ENCODE assay signal across 20 cellular contexts in the genomic region with DNA sequence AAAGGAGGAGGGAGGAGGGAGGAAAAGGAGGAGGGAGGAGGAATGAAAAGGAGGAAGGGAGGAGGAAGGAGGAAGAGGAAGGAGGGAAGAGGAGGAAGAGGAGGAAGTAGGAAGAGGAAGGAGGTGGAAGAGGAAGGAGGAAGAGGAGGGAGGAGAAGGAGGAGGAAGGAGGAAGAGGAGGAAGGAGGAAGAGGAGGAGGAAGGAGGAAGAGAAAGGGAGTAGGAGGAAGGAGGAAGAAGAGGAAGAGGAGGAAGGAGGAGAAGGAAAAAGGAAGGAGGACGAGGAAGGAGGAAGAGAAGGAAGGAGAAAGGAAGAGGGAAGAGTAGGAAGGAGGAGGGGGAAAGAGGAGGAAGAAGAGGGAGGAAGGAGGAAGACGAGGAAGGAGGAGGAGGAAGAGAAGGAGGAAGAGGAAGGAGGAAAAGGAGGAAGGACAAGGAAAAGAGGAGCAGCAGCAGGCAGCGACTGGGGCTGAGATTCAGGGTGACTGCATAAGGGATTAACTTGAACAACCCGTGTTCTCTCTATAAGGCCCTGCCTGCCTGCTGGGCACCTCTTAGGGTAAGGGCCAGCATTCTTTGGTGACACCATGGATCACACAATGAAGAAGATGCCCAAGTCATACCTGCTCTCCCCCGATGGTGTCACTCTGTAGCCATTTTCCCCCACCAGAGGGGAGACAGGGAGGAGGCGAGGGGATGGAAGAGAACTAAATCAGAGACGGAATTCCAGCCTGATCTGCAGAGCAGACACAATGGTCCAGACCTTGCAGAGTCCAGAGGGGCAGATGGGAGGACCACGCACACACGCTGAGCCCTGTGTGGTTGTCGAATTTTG. TPM values are rescaled to one million over a fixed set of nuclear protein-coding genes. Genes with fewer than 3 reads are reported as not detected.
DNase-seq lines count a peak whose midpoint lies in the region; ATAC-seq, FAIRE-seq and TF ChIP-seq lines count a peak whose summit lies in the region.
"Had no signal": no experiment of that assay in that cellular context is flagged by ENCODE, and none has a peak within 500 bp of the region (broad histone marks: within the 10 kb centered on the region; RNA-seq: fewer than 3 reads in every experiment).

No MANE protein-coding gene starts in this region.

- H2AK5ac ChIP-seq in IMR-90 (ENCODE audit: low read depth, low read length) = peak overlapping the region; percentile 15; the same call in 1 of the 2 replicates

- H3K9ac ChIP-seq in IMR-90 (ENCODE audit: low read depth, low read length) = no peak overlapping the region

- no peaks in the 10 kb centered on the region for H3K79me1 ChIP-seq in IMR-90 (ENCODE audit: low read depth in 1 of 2, low read length in 2 of 2)

- no peaks in the 10 kb centered on the region for H4K20me1 ChIP-seq in IMR-90 (ENCODE audit: insufficient read depth, low read length)

- H3K23ac ChIP-seq in IMR-90 (ENCODE audit: low read depth, low read length) = no peak overlapping the region

- H3K18ac ChIP-seq in IMR-90 (ENCODE audit: low read depth, low read length) = no peak overlapping the region

- H3K9me3 ChIP-seq in A549 = no peaks in the 10 kb centered on the region
- H3K9me3 ChIP-seq in Caco-2 = no peaks in the 10 kb centered on the region; the same call in 1 of the 2 replicates
- no peaks in the 10 kb centered on the region for H3K9me3 ChIP-seq in IMR-90 (ENCODE audit: control insufficient read depth, insufficient read depth, low read length)
- H3K9me3 ChIP-seq: ascending aorta, lower lobe of right lung had no signal

- no peak for FAIRE-seq in A549 (lab: Jason Lieb, UNC)
- FAIRE-seq: GM12891 had no signal

- TF ChIP-seq CTCF in A549 (IDR thresholded peaks at IDR 0.05) = no peak
- peak; percentile 18 to 29 for TF ChIP-seq CTCF in Caco-2 (IDR thresholded peaks at IDR 0.05; ENCODE audit: insufficient read depth in 1 of 2, low read depth in 1 of 2, low read length in 1 of 2, severe bottlenecking in 1 of 2, unreplicated experiment in 1 of 2)
- TF ChIP-seq CTCF in IMR-90 (conservative IDR thresholded peaks at IDR 0.05; ENCODE audit: low read depth, low read length) = no peak
- TF ChIP-seq CTCF in chondrocyte (IDR thresholded peaks at IDR 0.05) = no peak

- H3K14ac ChIP-seq in IMR-90 (replicated peaks; ENCODE audit: low read depth, low read length) = no peak overlapping the region

- dilution Hi-C loops in IMR-90 (cut with HindIII; ENCODE audit: low sequenced_read_pairs, unreplicated experiment) = no loop called here

- ATAC-seq in A549 = peak; percentile 51 to 52; a peak in 4 of 6 replicates
- no peak for ATAC-seq in IMR-90 (ENCODE audit: low read depth)
- ATAC-seq: lower lobe of right lung had no signal

- no peak overlapping the region; the same call in 2 of the 3 replicates for H2BK15ac ChIP-seq in IMR-90 (ENCODE audit: low read depth, low read length)

- DNase-seq in A549 (ENCODE audit: low read depth in 1 of 2, low spot score in 1 of 2) = no peak
- peak in 1 of 2 experiments; percentile 33 for DNase-seq in Caco-2
- no peak for DNase-seq in IMR-90
- no peak for DNase-seq in chondrocyte (ENCODE audit: low spot score)
- no peak for DNase-seq in occipital lobe (lab: John Stamatoyannopoulos, UW)
- DNase-seq in mucosa of gallbladder (ENCODE audit: low spot score) = no peak
- no peak for DNase-seq in RKO (ENCODE audit: low spot score)
- DNase-seq: activated naive CD4-positive, alpha-beta T cell; activated T-cell treated with anti-CD3 and anti-CD28 coated beads for 4 hours; AML-193; cerebellar nuclear complex; COR-L47; lower lobe of right lung; MV-4-11; naive B cell; NCI-H2081; NCI-H526 treated with DMSO at 0.1 percent for 48 hours; SW 1271 had no signal

- H3K4me1 ChIP-seq in A549 = no peaks in the 10 kb centered on the region
- no peaks in the 10 kb centered on the region for H3K4me1 ChIP-seq in Caco-2
- H3K4me1 ChIP-seq in IMR-90 (ENCODE audit: control insufficient read depth, insufficient read depth, low read length) = no peaks in the 10 kb centered on the region
- H3K4me1 ChIP-seq: lower lobe of right lung had no signal

- peak overlapping the region; percentile 49 for H2AFZ ChIP-seq in IMR-90 (replicated peaks; ENCODE audit: low read length, poor library complexity)

- WGBS in A549 (ENCODE audit: missing lambda C conversion rate) = 68% methylated on average over 10 of the region's 10 CpGs
- WGBS in IMR-90 (ENCODE audit: extremely low coverage in 2 of 2, insufficient read length in 1 of 2), 2 experiments = 70% methylated on average over 4 of the region's 10 CpGs; no CpG with 5 or more reads in 1 of the 2 experiments

- H3K27ac Mint-ChIP-seq in Caco-2 (ENCODE audit: unreplicated experiment) = no peak overlapping the region
- H3K27ac Mint-ChIP-seq in chondrocyte (ENCODE audit: unreplicated experiment) = peak overlapping the region; percentile 32
- H3K27ac Mint-ChIP-seq: naive B cell had no signal

- POLR2A ChIA-PET in A549 (lab: Yijun Ruan, JAX) = no interaction called here
- POLR2A ChIA-PET in Caco-2 (lab: Charles Lee) = no interaction called here
- POLR2A ChIA-PET in IMR-90 (lab: Charles Lee; ENCODE audit: unreplicated experiment) = no interaction called here

- H3K56ac ChIP-seq in IMR-90 (ENCODE audit: extremely low read depth, insufficient read depth, low read length) = no peak overlapping the region

- TF ChIP-seq EP300 in A549 (IDR thresholded peaks at IDR 0.05) = no peak

- H3K27me3 Mint-ChIP-seq in Caco-2 (ENCODE audit: insufficient read depth, unreplicated experiment) (no peaks in the 10 kb centered on the region), chondrocyte (ENCODE audit: low read depth) (no peaks in the 10 kb centered on the region)

- H3K36me3 Mint-ChIP-seq in Caco-2 (ENCODE audit: insufficient read depth, unreplicated experiment) (no peaks in the 10 kb centered on the region), chondrocyte (ENCODE audit: low read depth) (no peaks in the 10 kb centered on the region)
- H3K36me3 Mint-ChIP-seq: naive B cell had no signal

- H3K9me1 ChIP-seq in IMR-90 (ENCODE audit: insufficient read depth, low read length) = no peaks in the 10 kb centered on the region; the same call in 1 of the 2 replicates

- CTCF ChIA-PET in A549 (lab: Yijun Ruan, JAX) = interaction anchor here (0.9 to 1.5 kb wide), 2 partner anchors 10 to 285 kb away, joined by 3 to 4 read pairs; no protein-coding TSS in a partner anchor
- CTCF ChIA-PET in Caco-2 (lab: Charles Lee) = no interaction called here
- CTCF ChIA-PET in IMR-90 (lab: Yijun Ruan, JAX) = interaction anchor here (0.7 kb wide), 1 partner anchor 10 kb away, joined by 8 read pairs; no protein-coding TSS in a partner anchor

- H3K4me1 Mint-ChIP-seq in Caco-2 (ENCODE audit: low read depth, unreplicated experiment) (no peaks in the 10 kb centered on the region), chondrocyte (ENCODE audit: low read depth) (peaks cover 34% of the 10 kb centered on the region)
- H3K4me1 Mint-ChIP-seq: naive B cell had no signal

- H2BK5ac ChIP-seq in IMR-90 (ENCODE audit: low read depth, low read length, poor library complexity, severe bottlenecking) = no peak overlapping the region

- TF ChIP-seq POLR2A in A549 (IDR thresholded peaks at IDR 0.05; ENCODE audit: low read length) = no peak
- TF ChIP-seq POLR2A in IMR-90 (IDR thresholded peaks at IDR 0.05; ENCODE audit: low read depth, low read length) = no peak

- no peak overlapping the region for H2AK9ac ChIP-seq in IMR-90 (replicated peaks; ENCODE audit: low read depth, low read length, poor library complexity)

- peak in 1 of 2 experiments; percentile 27; a peak in 2 of 5 replicates for TF ChIP-seq RAD21 in A549 (conservative IDR thresholded peaks at IDR 0.05 in 1 of 2, IDR thresholded peaks at IDR 0.05 in 1 of 2)
- no peak for TF ChIP-seq RAD21 in IMR-90 (IDR thresholded peaks at IDR 0.05; ENCODE audit: low read length)

- intact Hi-C loops in Caco-2 (cut with micrococcal nuclease; ENCODE audit: unreplicated experiment) = no loop called here
- intact Hi-C loops in IMR-90 (cut with micrococcal nuclease) = no loop called here

- no TSS peak for BruUV-seq in Caco-2 (replicated peaks; lab: Mats Ljungman, UMichigan)
- BruUV-seq in IMR-90 (replicated peaks; lab: Mats Ljungman, UMichigan) = no TSS peak

- H3K27me3 ChIP-seq in Caco-2 (replicated peaks; ENCODE audit: control insufficient read depth, insufficient read depth, low read length) (no peaks in the 10 kb centered on the region), IMR-90 (ENCODE audit: control insufficient read depth, insufficient read depth, low read length) (0 out of 2 replicates have a peak, but pooled peaks cover 4% of the 10 kb centered on the region)
- H3K27me3 ChIP-seq: ascending aorta had no signal

- no peak overlapping the region for H4K5ac ChIP-seq in IMR-90 (ENCODE audit: low read depth, low read length)

- H4K8ac ChIP-seq in IMR-90 (ENCODE audit: low read depth in 2 of 2, low read length in 2 of 2) = no peak overlapping the region

- H4K91ac ChIP-seq in IMR-90 (ENCODE audit: insufficient read depth, low read depth, low read length) = no peak overlapping the region

- no peak overlapping the region for H2BK20ac ChIP-seq in IMR-90 (ENCODE audit: low read depth, low read length)

- H3K4ac ChIP-seq in IMR-90 (ENCODE audit: low read depth, low read length) = no peak overlapping the region

- H3K4me3 Mint-ChIP-seq in Caco-2 (ENCODE audit: unreplicated experiment) (no peak overlapping the region), chondrocyte (ENCODE audit: unreplicated experiment) (no peak overlapping the region)
- H3K4me3 Mint-ChIP-seq: naive B cell had no signal

- H2BK120ac ChIP-seq in IMR-90 (ENCODE audit: low read depth, low read length) = no peak overlapping the region

- H3K4me2 ChIP-seq in A549 = no peak overlapping the region
- no peak overlapping the region for H3K4me2 ChIP-seq in IMR-90 (ENCODE audit: low read depth, low read length)

- H3K27ac ChIP-seq in A549 = no peak overlapping the region
- no peak overlapping the region for H3K27ac ChIP-seq in IMR-90 (ENCODE audit: insufficient read depth, low read length)
- H3K27ac ChIP-seq: ascending aorta, lower lobe of right lung had no signal

- in situ Hi-C loops in IMR-90 (cut with MboI; ENCODE audit: low sequenced_read_pairs) = loop anchor here (5.0 kb wide), 1 partner anchor 273 kb away; no protein-coding TSS in a partner anchor

- H3K4me3 ChIP-seq in A549 (no peak overlapping the region), Caco-2 (ENCODE audit: low read depth, low read length) (no peak overlapping the region), IMR-90 (ENCODE audit: insufficient read depth, low read depth, low read length) (no peak overlapping the region)
- H3K4me3 ChIP-seq: ascending aorta, lower lobe of right lung had no signal

- H3K9me3 Mint-ChIP-seq in Caco-2 (ENCODE audit: unreplicated experiment) (no peaks in the 10 kb centered on the region), chondrocyte (ENCODE audit: low read depth) (no peaks in the 10 kb centered on the region)
- H3K9me3 Mint-ChIP-seq: naive B cell had no signal

- H3K36me3 ChIP-seq in Caco-2 (ENCODE audit: control insufficient read depth, insufficient read depth, low read length) = no peaks in the 10 kb centered on the region
- no peaks in the 10 kb centered on the region for H3K36me3 ChIP-seq in IMR-90 (ENCODE audit: control insufficient read depth, insufficient read depth, low read length)
- H3K36me3 ChIP-seq: ascending aorta, lower lobe of right lung had no signal

RNA-seq across cellular contexts. Expression of gene IL34, which starts 1.4 kb away (rescaled TPM):
- polyA plus RNA-seq in A549 (2011; rRNA removed) (0.12 and 0.25 TPM in 2 replicates), A549 (2017; fragmentation: RNase III; extraction: RNeasy Plus Mini Kit Qiagen cat#74134 plus additional on column Dnase treatment) (0.29 to 0.89 TPM (median 0.40 TPM) in 3 replicates), IMR-90 (2012; rRNA removed) (2.0 and 2.5 TPM in 2 replicates)
- polyA plus RNA-seq in A549 (2012; cell fraction: cytosol; rRNA removed) = 0.73 and 1.2 TPM in 2 replicates
- 0.94 and 1.5 TPM in 2 replicates for polyA plus RNA-seq in A549 (2012; cell fraction: nucleus; rRNA removed)
- polyA minus RNA-seq in A549 (2011; rRNA and poly(A)+ RNA removed) = 0.41 TPM in 1 of 2 replicates, not detected in the other
- total RNA-seq in Caco-2 (2022) (0.49 and 0.50 TPM in 2 replicates), IMR-90 (2012; rRNA removed) (1.1 and 1.3 TPM in 2 replicates), chondrocyte (13.0 to 25.0 TPM (median 20.8 TPM) in 3 replicates), occipital lobe (1.7 TPM), mucosa of gallbladder (3.5 TPM)
- 2.1 and 4.5 TPM in 2 replicates for polyA plus RNA-seq in IMR-90 (2012; cell fraction: cytosol; rRNA removed)
- 2.3 and 2.9 TPM in 2 replicates for polyA plus RNA-seq in IMR-90 (2012; cell fraction: nucleus; rRNA removed; ENCODE audit: low replicate concordance)

RNA-seq across cellular contexts. Expression of gene MTSS2, which starts 40.9 kb away (rescaled TPM):
- polyA plus RNA-seq in A549 (2011; rRNA removed) (10.8 and 13.1 TPM in 2 replicates), A549 (2017; fragmentation: RNase III; extraction: RNeasy Plus Mini Kit Qiagen cat#74134 plus additional on column Dnase treatment) (27.1 to 37.4 TPM (median 33.5 TPM) in 3 replicates), IMR-90 (2012; rRNA removed) (86.2 and 108 TPM in 2 replicates)
- 52.8 and 65.7 TPM in 2 replicates for polyA plus RNA-seq in A549 (2012; cell fraction: cytosol; rRNA removed)
- 97.7 and 160 TPM in 2 replicates for polyA plus RNA-seq in A549 (2012; cell fraction: nucleus; rRNA removed)
- polyA minus RNA-seq in A549 (2011; rRNA and poly(A)+ RNA removed) = 11.4 and 19.0 TPM in 2 replicates
- total RNA-seq in Caco-2 (2022) (45.5 and 64.1 TPM in 2 replicates), IMR-90 (2012; rRNA removed) (8.9 and 9.1 TPM in 2 replicates), chondrocyte (243 to 296 TPM (median 282 TPM) in 3 replicates), occipital lobe (35.4 TPM), mucosa of gallbladder (113 TPM)
- 69.9 and 88.4 TPM in 2 replicates for polyA plus RNA-seq in IMR-90 (2012; cell fraction: cytosol; rRNA removed)
- 148 and 251 TPM in 2 replicates for polyA plus RNA-seq in IMR-90 (2012; cell fraction: nucleus; rRNA removed; ENCODE audit: low replicate concordance)

Comparison
In these comparisons a context has a peak if more than half of its experiments do, and no peak if none do; other contexts are left out.
1. CTCF ChIP-seq: peak in Caco-2 (2 of 2); none in A549 (single experiment), IMR-90 (single experiment) and chondrocyte (single experiment).